ENCODE assay signal across 9 cellular contexts in genomic region chr7:108136191-108136581, GRCh38. TPM values are rescaled to one million over a fixed set of nuclear protein-coding genes. Genes with fewer than 3 reads are reported as not detected.
DNase-seq lines count a peak whose midpoint lies in the region; ATAC-seq and TF ChIP-seq lines count a peak whose summit lies in the region.
"Had no signal": no experiment of that assay in that cellular context is flagged by ENCODE, and none has a peak within 500 bp of the region (broad histone marks: within the 10 kb centered on the region; RNA-seq: fewer than 3 reads in every experiment).

No MANE protein-coding gene starts in this region.

- peak overlapping the region; percentile 87 for H3K27ac Mint-ChIP-seq in activated naive CD8-positive, alpha-beta T cell
- no peak overlapping the region for H3K27ac Mint-ChIP-seq in endothelial cell (ENCODE audit: unreplicated experiment)

- no peaks in the 10 kb centered on the region for H3K9me3 Mint-ChIP-seq in activated naive CD8-positive, alpha-beta T cell (ENCODE audit: low read depth)
- H3K9me3 Mint-ChIP-seq in endothelial cell (ENCODE audit: unreplicated experiment): no peaks in the 10 kb centered on the region

- no peak for TF ChIP-seq CTCF in endothelial cell (IDR thresholded peaks at IDR 0.05; ENCODE audit: unreplicated experiment)

- H3K4me1 Mint-ChIP-seq in activated naive CD8-positive, alpha-beta T cell (ENCODE audit: low read depth): peaks cover 18% of the 10 kb centered on the region
- H3K4me1 Mint-ChIP-seq in endothelial cell (ENCODE audit: unreplicated experiment): peaks cover 15% of the 10 kb centered on the region

- H3K27me3 Mint-ChIP-seq in activated naive CD8-positive, alpha-beta T cell: no peaks in the 10 kb centered on the region
- H3K27me3 Mint-ChIP-seq in endothelial cell (ENCODE audit: unreplicated experiment): no peaks in the 10 kb centered on the region

- H3K4me3 Mint-ChIP-seq in activated naive CD8-positive, alpha-beta T cell: peak overlapping the region; percentile 27
- H3K4me3 Mint-ChIP-seq in endothelial cell (ENCODE audit: unreplicated experiment): no peak overlapping the region

- ATAC-seq in GM18517 (IDR thresholded peaks at IDR 0.05; ENCODE audit: unreplicated experiment) (peak; percentile 21), GM21529 (IDR thresholded peaks at IDR 0.05; ENCODE audit: unreplicated experiment) (peak; percentile 18), HG03439 (IDR thresholded peaks at IDR 0.05; ENCODE audit: unreplicated experiment) (peak; percentile 27)
- ATAC-seq: Right ventricle myocardium inferior had no signal

- H3K36me3 Mint-ChIP-seq in activated naive CD8-positive, alpha-beta T cell: no peaks in the 10 kb centered on the region
- H3K36me3 Mint-ChIP-seq in endothelial cell (ENCODE audit: low read depth, unreplicated experiment): no peaks in the 10 kb centered on the region

- DNase-seq in endothelial cell (ENCODE audit: low spot score): no peak
- DNase-seq in NCI-H510A (lab: John Stamatoyannopoulos, UW): no peak
- no peak for DNase-seq in kidney tubule cell (ENCODE audit: low spot score)
- no peak for DNase-seq in activated CD8-positive, alpha-beta memory T cell treated with anti-CD3 and anti-CD28 coated beads for 24 hours

RNA-seq across cellular contexts. Expression of gene LAMB4, which starts 6.0 kb away (rescaled TPM):
- 1.1 TPM for total RNA-seq in endothelial cell (ENCODE audit: unreplicated experiment)
